ENCODE assay signal across 9 cellular contexts in the genomic region with DNA sequence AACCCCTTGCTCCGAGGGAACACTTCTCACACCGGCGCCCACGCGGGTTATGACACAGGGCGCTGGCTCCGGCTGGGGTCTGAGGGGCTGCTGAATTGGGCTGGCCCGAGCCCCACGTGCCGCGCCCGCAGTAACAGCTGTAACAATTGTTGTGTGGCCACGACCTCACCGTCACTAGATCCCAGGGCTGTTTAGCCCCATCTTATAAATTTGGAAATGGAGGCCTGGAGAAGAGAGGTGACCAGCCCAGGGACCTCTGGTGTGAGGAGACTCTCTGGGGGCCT. TPM values are rescaled to one million over a fixed set of nuclear protein-coding genes. Genes with fewer than 3 reads are reported as not detected.
DNase-seq lines count a peak whose midpoint lies in the region; ATAC-seq and TF ChIP-seq lines count a peak whose summit lies in the region.
"Had no signal": no experiment of that assay in that cellular context is flagged by ENCODE, and none has a peak within 500 bp of the region (broad histone marks: within the 10 kb centered on the region; RNA-seq: fewer than 3 reads in every experiment).

No MANE protein-coding gene starts in this region.

- H2AK5ac ChIP-seq in H9 (ENCODE audit: insufficient read length, low read length) = no peak overlapping the region

- DNase-seq in H9 (no peak), GM19238 (ENCODE audit: insufficient read length, low spot score) (no peak)
- no peak for DNase-seq in activated T-helper 1 cell treated with anti-CD3 and anti-CD28 coated beads, Interleukin-12 subunit alpha, Interleukin-12 subunit beta, Interleukin-2, Interleukin-4 antibody, amounts not matched to agents 30 ng/mL and 10 ng/mL and 1 ng/mL, durations not matched to agents 14 hours and 24 hours and 36 hours (ENCODE audit: low spot score)
- DNase-seq: activated CD4-positive, alpha-beta T cell treated with anti-CD3 and anti-CD28 coated beads, Interleukin-2, amount 50 U/mL, for 4 hours; NCI-H2029 had no signal

- peaks cover 9% of the 10 kb centered on the region for H3K27me3 Mint-ChIP-seq in H9 (ENCODE audit: low read depth)
- peaks cover 20% of the 10 kb centered on the region for H3K27me3 Mint-ChIP-seq in activated T-helper 1 cell treated with anti-CD3 and anti-CD28 coated beads, Interleukin-12 subunit alpha, Interleukin-12 subunit beta, Interleukin-2, Interleukin-4 antibody, amounts not matched to agents 30 ng/mL and 10 ng/mL and 1 ng/mL, durations not matched to agents 14 hours and 24 hours and 36 hours (ENCODE audit: insufficient read depth)

- no peak overlapping the region for H3K18ac ChIP-seq in H9 (ENCODE audit: insufficient read length, low read depth, low read length)

- H3K4ac ChIP-seq in H9 (ENCODE audit: low read depth, low read length) = no peak overlapping the region

- H3K4me1 ChIP-seq in H9 (ENCODE audit: insufficient read depth, low read length) = no peaks in the 10 kb centered on the region

- H2BK15ac ChIP-seq in H9 (ENCODE audit: low read depth, low read length) = no peak overlapping the region

- intact Hi-C loops in activated T-helper 1 cell treated with anti-CD3 and anti-CD28 coated beads, Interleukin-12 subunit alpha, Interleukin-12 subunit beta, Interleukin-2, Interleukin-4 antibody, amounts not matched to agents 30 ng/mL and 10 ng/mL and 1 ng/mL, durations not matched to agents 14 hours and 24 hours and 36 hours (cut with micrococcal nuclease) = no loop called here

- peak overlapping the region; percentile 10 to 41 (median 31) for H3K4me3 ChIP-seq in skin epidermis

- no peak overlapping the region for H4K91ac ChIP-seq in H9 (ENCODE audit: insufficient read length, low read depth, low read length)

- H2BK120ac ChIP-seq in H9 (ENCODE audit: low read depth, low read length, poor library complexity, severe bottlenecking) = no peak overlapping the region

- H2AFZ ChIP-seq in H9 (ENCODE audit: low read length) = no peak overlapping the region

- no peak overlapping the region for H4K5ac ChIP-seq in H9 (ENCODE audit: insufficient read length, low read depth, low read length)

- H3K4me2 ChIP-seq in H9 (ENCODE audit: insufficient read depth, insufficient read length, low read length) = no peak overlapping the region

- no peaks in the 10 kb centered on the region for H3K9me3 Mint-ChIP-seq in H9
- H3K9me3 Mint-ChIP-seq in activated T-helper 1 cell treated with anti-CD3 and anti-CD28 coated beads, Interleukin-12 subunit alpha, Interleukin-12 subunit beta, Interleukin-2, Interleukin-4 antibody, amounts not matched to agents 30 ng/mL and 10 ng/mL and 1 ng/mL, durations not matched to agents 14 hours and 24 hours and 36 hours = no peaks in the 10 kb centered on the region

- no peak overlapping the region for H2BK20ac ChIP-seq in H9 (ENCODE audit: low read depth, low read length, poor library complexity, severe bottlenecking)

- no peaks in the 10 kb centered on the region for H3K9me3 ChIP-seq in H9 (ENCODE audit: control insufficient read depth, low read depth, low read length)

- H3K23me2 ChIP-seq in H9 (ENCODE audit: insufficient read length, low read depth, low read length, poor library complexity, severe bottlenecking) = no peaks in the 10 kb centered on the region

- H3K23ac ChIP-seq in H9 (ENCODE audit: insufficient read length, low read depth, low read length) = no peak overlapping the region

- no peak overlapping the region for H3K56ac ChIP-seq in H9 (ENCODE audit: insufficient read length, low read depth, low read length)

- no peak for ATAC-seq in HG02610 (IDR thresholded peaks at IDR 0.05; ENCODE audit: unreplicated experiment)
- ATAC-seq in GM21381 (IDR thresholded peaks at IDR 0.05; ENCODE audit: unreplicated experiment) = no peak

- no peak overlapping the region for H2BK5ac ChIP-seq in H9 (ENCODE audit: insufficient read length, low read length)

- H3K27me3 ChIP-seq in H9 (ENCODE audit: insufficient read depth, low read length) (no peaks in the 10 kb centered on the region), layer of hippocampus (ENCODE audit: control insufficient read depth, insufficient read depth, low read length) (peaks cover 19% of the 10 kb centered on the region)

- peak overlapping the region; percentile 62 to 82; a peak in 4 of 5 replicates for H3K4me3 Mint-ChIP-seq in H9
- H3K4me3 Mint-ChIP-seq in activated T-helper 1 cell treated with anti-CD3 and anti-CD28 coated beads, Interleukin-12 subunit alpha, Interleukin-12 subunit beta, Interleukin-2, Interleukin-4 antibody, amounts not matched to agents 30 ng/mL and 10 ng/mL and 1 ng/mL, durations not matched to agents 14 hours and 24 hours and 36 hours = peak overlapping the region; percentile 73

- no peak overlapping the region for H3T11ph ChIP-seq in H9 (ENCODE audit: low read length)

- no peak overlapping the region for H4K8ac ChIP-seq in H9 (replicated peaks; ENCODE audit: insufficient read length, low read depth, low read length)

- H3K9ac ChIP-seq in H9 (ENCODE audit: extremely low read depth, insufficient read length, low read length) = no peak overlapping the region

- no peak overlapping the region for H3K14ac ChIP-seq in H9 (ENCODE audit: insufficient read depth, low read length)

- H3K36me3 Mint-ChIP-seq in H9 (ENCODE audit: insufficient read depth in 1 of 3, low read depth in 3 of 3) = no peaks in the 10 kb centered on the region
- no peaks in the 10 kb centered on the region for H3K36me3 Mint-ChIP-seq in activated T-helper 1 cell treated with anti-CD3 and anti-CD28 coated beads, Interleukin-12 subunit alpha, Interleukin-12 subunit beta, Interleukin-2, Interleukin-4 antibody, amounts not matched to agents 30 ng/mL and 10 ng/mL and 1 ng/mL, durations not matched to agents 14 hours and 24 hours and 36 hours (ENCODE audit: low read depth)

- H3K4me1 Mint-ChIP-seq in H9 = peaks cover 0 to 4% of the 10 kb centered on the region in 2 experiments; a peak in 1 of 4 replicates
- no peaks in the 10 kb centered on the region for H3K4me1 Mint-ChIP-seq in activated T-helper 1 cell treated with anti-CD3 and anti-CD28 coated beads, Interleukin-12 subunit alpha, Interleukin-12 subunit beta, Interleukin-2, Interleukin-4 antibody, amounts not matched to agents 30 ng/mL and 10 ng/mL and 1 ng/mL, durations not matched to agents 14 hours and 24 hours and 36 hours (ENCODE audit: low read depth)

- no peaks in the 10 kb centered on the region for H3K79me2 ChIP-seq in H9 (ENCODE audit: insufficient read depth, low read length)

- peaks cover 4% of the 10 kb centered on the region for H4K20me1 ChIP-seq in H9 (ENCODE audit: control insufficient read depth, insufficient read depth, insufficient read length)

- no peaks in the 10 kb centered on the region for H3K79me1 ChIP-seq in H9 (ENCODE audit: insufficient read depth, low read depth, low read length, poor library complexity, severe bottlenecking)

- H3K27ac Mint-ChIP-seq in H9 = no peak overlapping the region
- no peak overlapping the region for H3K27ac Mint-ChIP-seq in activated T-helper 1 cell treated with anti-CD3 and anti-CD28 coated beads, Interleukin-12 subunit alpha, Interleukin-12 subunit beta, Interleukin-2, Interleukin-4 antibody, amounts not matched to agents 30 ng/mL and 10 ng/mL and 1 ng/mL, durations not matched to agents 14 hours and 24 hours and 36 hours

- H3K27ac ChIP-seq in H9 (ENCODE audit: insufficient read length, low read depth, low read length) = no peak overlapping the region
- H3K27ac ChIP-seq in layer of hippocampus (ENCODE audit: low read depth, low read length) = peak overlapping the region; percentile 38
- peak overlapping the region in 19 of 21 experiments; percentile 16 to 93 (median 76) for H3K27ac ChIP-seq in skin epidermis

- H2BK12ac ChIP-seq in H9 (ENCODE audit: insufficient read length, low read depth, low read length) = no peak overlapping the region

- no CpG with 5 or more reads among the region's 14 CpGs for WGBS in H9 (ENCODE audit: extremely low coverage, insufficient read length, low lambda C conversion rate)

- TF ChIP-seq CTCF in H9 (conservative IDR thresholded peaks at IDR 0.05) = no peak

RNA-seq across cellular contexts. Expression of a gene that starts 2.0 kb away (rescaled TPM):
- 37.7 and 38.0 TPM in 2 replicates for total RNA-seq in H9 (2021)
- 2.4 and 2.5 TPM in 2 replicates for total RNA-seq in activated T-helper 1 cell treated with anti-CD3 and anti-CD28 coated beads, Interleukin-12 subunit alpha, Interleukin-12 subunit beta, Interleukin-2, Interleukin-4 antibody, amounts not matched to agents 30 ng/mL and 10 ng/mL and 1 ng/mL, durations not matched to agents 14 hours and 24 hours and 36 hours

RNA-seq across cellular contexts. Expression of a gene that starts 22.5 kb away (rescaled TPM):
- 28.3 and 29.7 TPM in 2 replicates for total RNA-seq in H9 (2021)
- 24.7 and 25.0 TPM in 2 replicates for total RNA-seq in activated T-helper 1 cell treated with anti-CD3 and anti-CD28 coated beads, Interleukin-12 subunit alpha, Interleukin-12 subunit beta, Interleukin-2, Interleukin-4 antibody, amounts not matched to agents 30 ng/mL and 10 ng/mL and 1 ng/mL, durations not matched to agents 14 hours and 24 hours and 36 hours

RNA-seq across cellular contexts. Expression of a gene that starts 47.6 kb away (rescaled TPM):
- total RNA-seq in H9 (2021) = 38.2 and 40.3 TPM in 2 replicates
- total RNA-seq in activated T-helper 1 cell treated with anti-CD3 and anti-CD28 coated beads, Interleukin-12 subunit alpha, Interleukin-12 subunit beta, Interleukin-2, Interleukin-4 antibody, amounts not matched to agents 30 ng/mL and 10 ng/mL and 1 ng/mL, durations not matched to agents 14 hours and 24 hours and 36 hours = 0.47 and 0.88 TPM in 2 replicates

Comparison
In these comparisons a context has a peak if more than half of its experiments do, and no peak if none do; other contexts are left out.
1. RNA of a gene that starts 2.0 kb away (total RNA-seq): 37.7 to 38.0 TPM in H9; 2.4 to 2.5 TPM in activated T-helper 1 cell treated with anti-CD3 and anti-CD28 coated beads, Interleukin-12 subunit alpha, Interleukin-12 subunit beta, Interleukin-2, Interleukin-4 antibody, amounts not matched to agents 30 ng/mL and 10 ng/mL and 1 ng/mL, durations not matched to agents 14 hours and 24 hours and 36 hours; every median in the first group is over 10 times any median in the second.
2. RNA of a gene that starts 47.6 kb away (total RNA-seq): 38.2 to 40.3 TPM in H9; 0.47 to 0.88 TPM in activated T-helper 1 cell treated with anti-CD3 and anti-CD28 coated beads, Interleukin-12 subunit alpha, Interleukin-12 subunit beta, Interleukin-2, Interleukin-4 antibody, amounts not matched to agents 30 ng/mL and 10 ng/mL and 1 ng/mL, durations not matched to agents 14 hours and 24 hours and 36 hours; every median in the first group is over 10 times any median in the second.